26 cellular contexts compared by ENCODE assay signal in genomic region chr7:16046045-16046444, GRCh38.
DNase-seq lines count a peak whose midpoint lies in the region; ATAC-seq, FAIRE-seq and TF ChIP-seq lines count a peak whose summit lies in the region.
"Had no signal": no experiment of that assay in that cellular context is flagged by ENCODE, and none has a peak within 500 bp of the region (broad histone marks: within the 10 kb centered on the region; RNA-seq: fewer than 3 reads in every experiment).

No MANE protein-coding gene starts in this region.

- no peaks in the 10 kb centered on the region for H3K36me3 Mint-ChIP-seq in astrocyte (ENCODE audit: low read depth, unreplicated experiment)
- H3K36me3 Mint-ChIP-seq: CD14-positive monocyte had no signal

- H3K4me3 ChIP-seq in AG10803 (ENCODE audit: low read length) (no peak overlapping the region), astrocyte (ENCODE audit: insufficient read depth, low read depth, low read length) (no peak overlapping the region), foreskin fibroblast (ENCODE audit: low read depth in 1 of 2, low read length in 2 of 2) (no peak overlapping the region)
- H3K4me3 ChIP-seq: SJSA1 had no signal

- no peaks in the 10 kb centered on the region for H3K9me3 ChIP-seq in astrocyte (ENCODE audit: insufficient read depth, low read depth, low read length)
- H3K9me3 ChIP-seq: SJSA1 had no signal

- H3K9me3 Mint-ChIP-seq in astrocyte (ENCODE audit: unreplicated experiment), result peaks cover 2% of the 10 kb centered on the region
- H3K9me3 Mint-ChIP-seq: H9 had no signal

- FAIRE-seq in astrocyte (lab: Jason Lieb, UNC), result peak; percentile 62
- FAIRE-seq: D721Med, RCC 7860 had no signal

- H3K27me3 Mint-ChIP-seq in astrocyte (ENCODE audit: low read depth, unreplicated experiment), result no peaks in the 10 kb centered on the region
- H3K27me3 Mint-ChIP-seq: B cell had no signal

- H3K9ac ChIP-seq in astrocyte (ENCODE audit: low read length), result no peak overlapping the region

- H3K36me3 ChIP-seq in astrocyte (ENCODE audit: insufficient read depth, low read length), result no peaks in the 10 kb centered on the region
- H3K36me3 ChIP-seq: SJSA1 had no signal

- no peaks in the 10 kb centered on the region for H3K27me3 ChIP-seq in astrocyte (ENCODE audit: insufficient read depth, low read length)
- H3K27me3 ChIP-seq: SJSA1 had no signal

- DNase-seq in AG10803 (ENCODE audit: low read depth), result peak; percentile 43
- DNase-seq in HT1080 (ENCODE audit: low read depth), result peak; percentile 11
- DNase-seq in astrocyte (ENCODE audit: low read depth), result no peak
- peak; percentile 64 to 82 for DNase-seq in foreskin fibroblast
- no peak for DNase-seq in SW 1271 (lab: John Stamatoyannopoulos, UW)
- DNase-seq: 8988T; DMS53; H9; NCI-H1694; NCI-H2081; NCI-H2171; NCI-H345; NCI-H524; NCI-H774; NK-92 treated with Interleukin-12 subunit alpha and Interleukin-12 subunit beta, amount 100 ng/mL, for 24 hours; OCI-M1 had no signal

- H3K79me2 ChIP-seq in astrocyte (ENCODE audit: insufficient read depth, low read length), result no peaks in the 10 kb centered on the region

- H3K4me2 ChIP-seq in astrocyte (ENCODE audit: low read length), result no peak overlapping the region

- no peak overlapping the region for H3K27ac ChIP-seq in astrocyte (ENCODE audit: low read depth, low read length)
- H3K27ac ChIP-seq: HL-60, SJSA1 had no signal

- no peaks in the 10 kb centered on the region for H3K4me1 Mint-ChIP-seq in astrocyte (ENCODE audit: low read depth, unreplicated experiment)
- H3K4me1 Mint-ChIP-seq: B cell, CD14-positive monocyte, H9 had no signal

- H3K4me1 ChIP-seq in astrocyte (ENCODE audit: insufficient read depth, low read length), result no peaks in the 10 kb centered on the region

- H4K20me1 ChIP-seq in astrocyte (ENCODE audit: insufficient read depth, low read length), result no peaks in the 10 kb centered on the region

- no peak overlapping the region for H3K27ac Mint-ChIP-seq in astrocyte (ENCODE audit: unreplicated experiment)
- H3K27ac Mint-ChIP-seq: B cell, CD14-positive monocyte, H9 had no signal

- ATAC-seq in HG02642 (IDR thresholded peaks at IDR 0.05; ENCODE audit: poor library complexity, unreplicated experiment), result no peak
- ATAC-seq in HG03025 (IDR thresholded peaks at IDR 0.05; ENCODE audit: low FRiP score, unreplicated experiment), result no peak
- ATAC-seq in HG03565 (IDR thresholded peaks at IDR 0.05; ENCODE audit: unreplicated experiment), result no peak
- ATAC-seq: Right ventricle myocardium inferior had no signal

- H2AFZ ChIP-seq in astrocyte (ENCODE audit: low read depth, low read length), result no peak overlapping the region

- TF ChIP-seq CTCF in AG10803 (conservative IDR thresholded peaks at IDR 0.05; ENCODE audit: low read length), result no peak
- no peak for TF ChIP-seq CTCF in astrocyte (IDR thresholded peaks at IDR 0.05; ENCODE audit: insufficient read depth, low read depth, low read length)
- no peak for TF ChIP-seq CTCF in foreskin fibroblast (IDR thresholded peaks at IDR 0.05; ENCODE audit: low read depth, low read length)

- H3K4me3 Mint-ChIP-seq in astrocyte (ENCODE audit: unreplicated experiment), result no peak overlapping the region
- H3K4me3 Mint-ChIP-seq: B cell, CD14-positive monocyte, H9 had no signal

Comparison
In these comparisons a context has a peak if more than half of its experiments do, and no peak if none do; other contexts are left out.
1. DNase-seq: peak in AG10803 (single experiment), HT1080 (single experiment) and foreskin fibroblast (2 of 2); none in astrocyte (single experiment) and SW 1271 (0 of 2).